Comparison of ENCODE assay signal across 1 cellular context in genomic region chr12:6689000-6689882, GRCh38.
TF ChIP-seq lines count a peak whose summit lies in the region.

Gene ZNF384 (minus strand): TSS chr12:6689375. CDS start chr12:6679520, 9,855 bp downstream.

TF ChIP-seq in WTC11, 78 proteins besides CTCF, POLR2A, EP300 and RAD21 (continued from another document):
- TF ChIP-seq USF1 (CRISPR knock-in tag; IDR thresholded peaks at IDR 0.05) (peak; percentile 45; the same call in 1 of the 2 replicates), ZNF263 (CRISPR knock-in tag; IDR thresholded peaks at IDR 0.05; ENCODE audit: low read depth) (peak; percentile 63; the same call in 1 of the 2 replicates), CREM (CRISPR knock-in tag; IDR thresholded peaks at IDR 0.05) (peak; percentile 96), TP53 (CRISPR knock-in tag; IDR thresholded peaks at IDR 0.05) (0 out of 2 replicates have a peak, but pooled peaks have one; percentile 11), MYBL2 (CRISPR knock-in tag; IDR thresholded peaks at IDR 0.05) (peak; percentile 43; the same call in 1 of the 2 replicates), SP1 (CRISPR knock-in tag; conservative IDR thresholded peaks at IDR 0.05) (peak; percentile 82), NR2C2 (CRISPR knock-in tag; IDR thresholded peaks at IDR 0.05) (peak; percentile 79), ZNF416 (CRISPR knock-in tag; IDR thresholded peaks at IDR 0.05) (peak; percentile 67; the same call in 1 of the 2 replicates), NFATC4 (CRISPR knock-in tag; IDR thresholded peaks at IDR 0.05) (0 out of 2 replicates have a peak, but pooled peaks have one; percentile 71), JAZF1 (CRISPR knock-in tag; IDR thresholded peaks at IDR 0.05) (no peak), ATF6 (CRISPR knock-in tag; IDR thresholded peaks at IDR 0.05) (0 out of 2 replicates have a peak, but pooled peaks have one; percentile 12)
